Comparison of ENCODE assay signal across 9 cellular contexts in the genomic region with DNA sequence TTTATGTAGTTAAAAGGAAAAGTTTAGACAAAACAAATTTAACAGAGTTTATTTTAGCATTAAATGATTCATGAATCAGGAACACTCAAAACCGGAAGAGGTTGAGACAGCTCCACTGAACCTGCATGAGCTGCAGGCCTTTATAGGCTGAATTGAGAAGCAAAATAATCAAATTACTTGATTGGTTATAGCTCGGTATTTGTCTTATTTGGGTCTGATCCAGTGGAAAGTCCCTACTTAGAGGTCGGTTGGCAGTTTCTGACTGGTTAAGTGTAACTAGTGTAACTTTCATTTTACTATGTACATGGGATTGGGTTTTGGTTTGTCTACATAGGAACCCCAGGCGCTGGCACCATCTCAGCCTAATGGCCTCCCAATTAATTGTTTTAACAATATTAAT.
DNase-seq lines count a peak whose midpoint lies in the region; ATAC-seq and TF ChIP-seq lines count a peak whose summit lies in the region.
"Had no signal": no experiment of that assay in that cellular context is flagged by ENCODE, and none has a peak within 500 bp of the region (broad histone marks: within the 10 kb centered on the region; RNA-seq: fewer than 3 reads in every experiment).

No MANE protein-coding gene starts in this region.

- H3K4me3 ChIP-seq in fibroblast of mammary gland (ENCODE audit: control insufficient read depth, low read depth, low read length) = no peak overlapping the region

- ATAC-seq in GM19328 (IDR thresholded peaks at IDR 0.05; ENCODE audit: unreplicated experiment) (peak; percentile 45), HG03354 (IDR thresholded peaks at IDR 0.05; ENCODE audit: poor library complexity, severe bottlenecking, unreplicated experiment) (peak; percentile 58), left ventricle myocardium superior (no peak), HG02840 (IDR thresholded peaks at IDR 0.05; ENCODE audit: low FRiP score, unreplicated experiment) (no peak)

- intact Hi-C loops in left ventricle myocardium superior (cut with micrococcal nuclease) = no loop called here

- TF ChIP-seq CTCF in fibroblast of mammary gland (conservative IDR thresholded peaks at IDR 0.05; ENCODE audit: control insufficient read depth, insufficient read depth, low read depth, low read length) = no peak

- peak; percentile 29 for DNase-seq in AG20443 (ENCODE audit: low spot score)
- DNase-seq in fibroblast of mammary gland (ENCODE audit: low read depth) = peak; percentile 36
- no peak for DNase-seq in left ventricle myocardium superior
- DNase-seq in SHP77 treated with DMSO at 0.1 percent for 48 hours (lab: John Stamatoyannopoulos, UW) = no peak
- no peak for DNase-seq in activated T-cell treated with anti-CD3 and anti-CD28 coated beads, Interleukin-2, amount 50 U/mL, for 48 hours
- DNase-seq: occipital lobe had no signal

Comparison
In these comparisons a context has a peak if more than half of its experiments do, and no peak if none do; other contexts are left out.
1. DNase-seq: peak in AG20443 (single experiment) and fibroblast of mammary gland (single experiment); none in left ventricle myocardium superior (single experiment), SHP77 treated with DMSO at 0.1 percent for 48 hours (single experiment) and activated T-cell treated with anti-CD3 and anti-CD28 coated beads, Interleukin-2, amount 50 U/mL, for 48 hours (0 of 2).
2. ATAC-seq: peak in GM19328 (single experiment) and HG03354 (single experiment); none in left ventricle myocardium superior (single experiment) and HG02840 (single experiment).